ENCODE assay signal across 8 cellular contexts in genomic region chr14:63478024-63478423, GRCh38.
DNase-seq lines count a peak whose midpoint lies in the region; ATAC-seq and FAIRE-seq lines count a peak whose summit lies in the region.

No MANE protein-coding gene starts in this region.

- ATAC-seq in HG02938 (IDR thresholded peaks at IDR 0.05; ENCODE audit: unreplicated experiment) = peak; percentile 90
- ATAC-seq in T-helper 17 cell = peak; percentile 66
- ATAC-seq in stimulated activated memory B cell treated with anti-CD40 and anti-IgM and Interleukin-4, amounts not matched to agents 10 μg/mL and 1 μg/mL and 100 μg/mL, for 72 hours = peak; percentile 86

- no peaks in the 10 kb centered on the region for H3K9me3 Mint-ChIP-seq in activated CD4-positive, alpha-beta T cell treated with anti-CD3 and anti-CD28 coated beads, Interleukin-2, amount 10 ng/mL, durations not matched to agents 24 days and 14 days
- no peaks in the 10 kb centered on the region for H3K9me3 Mint-ChIP-seq in stimulated activated memory B cell treated with anti-CD40 and anti-IgM and Interleukin-4, amounts not matched to agents 10 μg/mL and 1 μg/mL and 100 μg/mL, for 72 hours

- intact Hi-C loops in activated CD4-positive, alpha-beta T cell treated with anti-CD3 and anti-CD28 coated beads, Interleukin-2, amount 10 ng/mL, durations not matched to agents 24 days and 14 days (cut with micrococcal nuclease) = loop anchor here (1.0 to 10.0 kb wide), 7 partner anchors 10 to 384 kb away; partner anchors contain the start of genes PPP2R5E, SGPP1 and WDR89

- H3K9me3 ChIP-seq in T-helper 17 cell (ENCODE audit: control insufficient read depth, low read length, poor library complexity, severe bottlenecking) = no peaks in the 10 kb centered on the region

- DNase-seq in activated CD4-positive, alpha-beta T cell treated with anti-CD3 and anti-CD28 coated beads, Interleukin-2, amount 10 ng/mL, durations not matched to agents 24 days and 14 days = peak; percentile 86
- no peak for DNase-seq in activated CD4-positive, alpha-beta T cell treated with anti-CD3 and anti-CD28 coated beads, Interleukin-2, amount 50 U/mL, for 4 hours
- DNase-seq in T-helper 17 cell (no peak), NCI-H524 (lab: John Stamatoyannopoulos, UW) (no peak), urothelium cell line (ENCODE audit: low spot score) (no peak), cerebellar cortex (ENCODE audit: low spot score) (no peak)

- peak overlapping the region; percentile 79 for H3K27ac Mint-ChIP-seq in activated CD4-positive, alpha-beta T cell treated with anti-CD3 and anti-CD28 coated beads, Interleukin-2, amount 10 ng/mL, durations not matched to agents 24 days and 14 days
- peak overlapping the region; percentile 62 for H3K27ac Mint-ChIP-seq in T-helper 17 cell
- no peak overlapping the region for H3K27ac Mint-ChIP-seq in stimulated activated memory B cell treated with anti-CD40 and anti-IgM and Interleukin-4, amounts not matched to agents 10 μg/mL and 1 μg/mL and 100 μg/mL, for 72 hours

- peaks cover 6% of the 10 kb centered on the region for H3K36me3 Mint-ChIP-seq in activated CD4-positive, alpha-beta T cell treated with anti-CD3 and anti-CD28 coated beads, Interleukin-2, amount 10 ng/mL, durations not matched to agents 24 days and 14 days (ENCODE audit: low read depth)
- H3K36me3 Mint-ChIP-seq in T-helper 17 cell (ENCODE audit: low read depth) = no peaks in the 10 kb centered on the region
- H3K36me3 Mint-ChIP-seq in stimulated activated memory B cell treated with anti-CD40 and anti-IgM and Interleukin-4, amounts not matched to agents 10 μg/mL and 1 μg/mL and 100 μg/mL, for 72 hours = peaks cover 6% of the 10 kb centered on the region

- H3K27me3 Mint-ChIP-seq in activated CD4-positive, alpha-beta T cell treated with anti-CD3 and anti-CD28 coated beads, Interleukin-2, amount 10 ng/mL, durations not matched to agents 24 days and 14 days = no peaks in the 10 kb centered on the region
- no peaks in the 10 kb centered on the region for H3K27me3 Mint-ChIP-seq in T-helper 17 cell
- H3K27me3 Mint-ChIP-seq in stimulated activated memory B cell treated with anti-CD40 and anti-IgM and Interleukin-4, amounts not matched to agents 10 μg/mL and 1 μg/mL and 100 μg/mL, for 72 hours = no peaks in the 10 kb centered on the region

- peak overlapping the region; percentile 42 for H3K4me3 Mint-ChIP-seq in activated CD4-positive, alpha-beta T cell treated with anti-CD3 and anti-CD28 coated beads, Interleukin-2, amount 10 ng/mL, durations not matched to agents 24 days and 14 days
- H3K4me3 Mint-ChIP-seq in T-helper 17 cell = peak overlapping the region; percentile 59
- H3K4me3 Mint-ChIP-seq in stimulated activated memory B cell treated with anti-CD40 and anti-IgM and Interleukin-4, amounts not matched to agents 10 μg/mL and 1 μg/mL and 100 μg/mL, for 72 hours = peak overlapping the region; percentile 17

- H3K4me1 Mint-ChIP-seq in activated CD4-positive, alpha-beta T cell treated with anti-CD3 and anti-CD28 coated beads, Interleukin-2, amount 10 ng/mL, durations not matched to agents 24 days and 14 days = peaks cover 43% of the 10 kb centered on the region
- H3K4me1 Mint-ChIP-seq in T-helper 17 cell = peaks cover 34% of the 10 kb centered on the region
- H3K4me1 Mint-ChIP-seq in stimulated activated memory B cell treated with anti-CD40 and anti-IgM and Interleukin-4, amounts not matched to agents 10 μg/mL and 1 μg/mL and 100 μg/mL, for 72 hours = peaks cover 33% of the 10 kb centered on the region

- FAIRE-seq in urothelium cell line (lab: Jason Lieb, UNC) = no peak
